10 cellular contexts compared by ENCODE assay signal in the genomic region with DNA sequence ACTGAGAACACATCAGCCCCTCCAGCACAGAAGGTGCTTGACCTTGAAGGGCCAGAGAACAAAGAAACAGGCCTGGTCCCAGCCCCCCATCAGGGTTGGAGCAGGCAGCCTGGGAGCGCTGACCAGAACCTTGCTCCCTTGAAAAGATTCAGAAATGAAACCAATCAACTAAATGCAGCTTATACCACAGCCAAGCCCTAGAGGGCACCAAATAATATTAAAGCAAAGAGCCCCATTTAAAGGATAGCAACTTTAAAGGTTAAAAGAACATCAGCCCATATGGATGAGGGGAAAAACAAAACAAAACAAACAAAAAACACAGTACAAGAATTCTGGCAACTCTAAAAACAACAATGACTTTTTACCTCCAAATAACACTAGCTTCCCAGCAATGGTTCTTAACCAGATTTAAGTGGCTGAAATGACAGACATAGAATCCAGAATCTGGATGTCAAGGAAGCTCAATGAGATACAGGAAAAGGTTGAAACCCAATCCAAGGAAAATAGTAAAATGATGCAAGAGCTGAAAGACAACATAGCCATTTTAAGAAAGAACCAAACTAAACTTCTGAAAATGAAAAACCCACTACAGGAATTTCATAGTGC.
A peak's percentile ranks its signal among the peaks of the same experiment; 100 is the strongest.
DNase-seq lines count a peak whose midpoint lies in the region; ATAC-seq and TF ChIP-seq lines count a peak whose summit lies in the region.
"Had no signal": no experiment of that assay in that cellular context is flagged by ENCODE, and none has a peak within 500 bp of the region (broad histone marks: within the 10 kb centered on the region; RNA-seq: fewer than 3 reads in every experiment).

No MANE protein-coding gene starts in this region.

- H3K36me3 ChIP-seq in psoas muscle (ENCODE audit: insufficient read depth in 1 of 2, low read depth in 1 of 2) = no peaks in the 10 kb centered on the region

- no peaks in the 10 kb centered on the region for H3K9me3 ChIP-seq in psoas muscle

- TF ChIP-seq CTCF in GM10248 (IDR thresholded peaks at IDR 0.05; ENCODE audit: control extremely low read depth, extremely low read depth, low read depth, missing control alignments) (peak; percentile 40), psoas muscle (IDR thresholded peaks at IDR 0.05) (peak; percentile 31)

- no peak for DNase-seq in GM10248 (ENCODE audit: extremely low spot score)
- peak; percentile 6 for DNase-seq in NCI-H1694 (lab: John Stamatoyannopoulos, UW)
- DNase-seq in dedifferentiated amniotic fluid mesenchymal stem cell (ENCODE audit: extremely low spot score) = peak; percentile 36
- no peak for DNase-seq in psoas muscle
- no peak for DNase-seq in G401 (ENCODE audit: low spot score)
- DNase-seq: activated naive CD4-positive, alpha-beta T cell had no signal

- POLR2A ChIA-PET in GM10248 (lab: Yijun Ruan, JAX) = no interaction called here

- no peaks in the 10 kb centered on the region for H3K27me3 ChIP-seq in psoas muscle (ENCODE audit: insufficient read depth in 3 of 3, low read length in 2 of 3)

- WGBS in psoas muscle, 3 donors = 47 to 58% (median 50%) methylated on average over 1 of the region's 1 CpG

- H3K4me3 ChIP-seq in psoas muscle = no peak overlapping the region

- CTCF ChIA-PET in GM10248 (lab: Yijun Ruan, JAX) = interaction anchor here (1.3 to 1.4 kb wide), 2 partner anchors 11 to 864 kb away, joined by 4 read pairs; no protein-coding TSS in a partner anchor

- intact Hi-C loops in psoas muscle (cut with DNase I) = no loop called here

- no peak overlapping the region for H3K27ac ChIP-seq in psoas muscle
- H3K27ac ChIP-seq: HL-60 had no signal

- ATAC-seq in psoas muscle = no peak
- no peak for ATAC-seq in HG03457 (IDR thresholded peaks at IDR 0.05; ENCODE audit: unreplicated experiment)
- no peak for ATAC-seq in HG03565 (IDR thresholded peaks at IDR 0.05; ENCODE audit: unreplicated experiment)
- ATAC-seq in GM21717 (IDR thresholded peaks at IDR 0.05; ENCODE audit: unreplicated experiment) = no peak

- H3K4me1 ChIP-seq in psoas muscle = no peaks in the 10 kb centered on the region

- in situ Hi-C loops in G401 (cut with HindIII; ENCODE audit: low sequenced_read_pairs) = no loop called here

Comparison
In these comparisons a context has a peak if more than half of its experiments do, and no peak if none do; other contexts are left out.
1. DNase-seq: peak in NCI-H1694 (single experiment) and dedifferentiated amniotic fluid mesenchymal stem cell (single experiment); none in GM10248 (single experiment), psoas muscle (0 of 2) and G401 (single experiment).